Comparison of ENCODE assay signal across 17 cellular contexts in the genomic region with DNA sequence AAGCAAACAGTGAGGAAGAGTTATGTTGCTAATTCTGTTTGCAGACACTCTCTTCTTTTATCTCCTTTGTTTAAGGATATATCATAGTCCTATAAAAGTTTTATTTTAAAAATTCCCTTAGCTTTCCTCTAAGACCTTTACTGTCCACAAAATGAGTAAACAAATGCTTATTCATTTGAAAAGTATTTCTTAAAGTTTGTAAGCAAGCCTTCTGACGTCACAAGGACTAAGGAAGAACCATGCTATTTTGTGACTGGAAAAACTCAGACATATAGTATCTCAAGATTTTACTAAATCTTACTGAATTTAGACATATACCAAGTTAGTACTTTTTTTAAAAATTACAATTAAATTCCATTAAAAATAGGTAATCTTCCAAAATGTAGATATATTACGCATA. TPM values are rescaled to one million over a fixed set of nuclear protein-coding genes. Genes with fewer than 3 reads are reported as not detected.
"Had no signal": no experiment of that assay in that cellular context is flagged by ENCODE, and none has a peak within 500 bp of the region (broad histone marks: within the 10 kb centered on the region; RNA-seq: fewer than 3 reads in every experiment).

No MANE protein-coding gene starts in this region.

- H3K9me3 ChIP-seq: esophagus muscularis mucosa, lower lobe of right lung, stomach, thoracic aorta had no signal

- H3K4me1 ChIP-seq: esophagus muscularis mucosa, lower lobe of right lung had no signal

- DNase-seq: activated CD4-positive, alpha-beta T cell treated with anti-CD3 and anti-CD28 coated beads, Interleukin-2, amount 50 U/mL, for 1 hour; activated CD4-positive, CD25-positive, alpha-beta regulatory T cell; activated effector memory CD4-positive, alpha-beta T cell treated with Interleukin-2 at 50 U/mL for 16 hours; left cardiac atrium; lower lobe of right lung; midbrain; retina; stomach had no signal

- ATAC-seq: activated naive CD4-positive, alpha-beta T cell treated with anti-CD3 and anti-CD28 coated beads, Interleukin-2, amount 50 U/mL, for 72 hours; left cardiac atrium; lower lobe of right lung had no signal

- H3K27ac ChIP-seq: esophagus muscularis mucosa, lower lobe of right lung, skin epidermis, stomach, thoracic aorta had no signal

- H3K4me3 ChIP-seq: esophagus muscularis mucosa, lower lobe of right lung, skin epidermis, stomach, thoracic aorta had no signal

- FAIRE-seq: endometrium, TTC549 had no signal

- H3K27me3 ChIP-seq: esophagus muscularis mucosa, stomach had no signal

- H3K36me3 ChIP-seq: esophagus muscularis mucosa, lower lobe of right lung, stomach, thoracic aorta had no signal

RNA-seq across cellular contexts. Expression of a gene that starts 5.2 kb away (rescaled TPM):
- total RNA-seq: activated naive CD4-positive, alpha-beta T cell treated with anti-CD3 and anti-CD28 coated beads, Interleukin-2, amount 50 U/mL, for 72 hours; cerebellum; esophagus muscularis mucosa; glomerular endothelial cell; left cardiac atrium; lower lobe of right lung; stomach; thoracic aorta; urinary bladder had no signal

RNA-seq across cellular contexts. Expression of a gene that starts 49.9 kb away (rescaled TPM):
- total RNA-seq: activated naive CD4-positive, alpha-beta T cell treated with anti-CD3 and anti-CD28 coated beads, Interleukin-2, amount 50 U/mL, for 72 hours had no signal
